8 cellular contexts compared by ENCODE assay signal in genomic region chr2:206084468-206084869, GRCh38. TPM values are rescaled to one million over a fixed set of nuclear protein-coding genes. Genes with fewer than 3 reads are reported as not detected.
A peak's percentile ranks its signal among the peaks of the same experiment; 100 is the strongest.
DNase-seq lines count a peak whose midpoint lies in the region; ATAC-seq and TF ChIP-seq lines count a peak whose summit lies in the region.

No MANE protein-coding gene starts in this region.

- H3K27me3 ChIP-seq in suprapubic skin = no peaks in the 10 kb centered on the region

- CTCF ChIA-PET in activated CD4-positive, alpha-beta memory T cell treated with anti-CD3 and anti-CD28 coated beads for 36 hours (lab: Charles Lee) = interaction anchor here (0.6 kb wide), 1 partner anchor 270 kb away, joined by 4 read pairs; no protein-coding TSS in a partner anchor

- H3K4me1 Mint-ChIP-seq in activated CD4-positive, alpha-beta memory T cell treated with anti-CD3 and anti-CD28 coated beads for 36 hours (ENCODE audit: low read depth) = peaks cover 20% of the 10 kb centered on the region
- H3K4me1 Mint-ChIP-seq in mesothelial cell of epicardium = peaks cover 22% of the 10 kb centered on the region

- ATAC-seq in esophagus mucosa (peak; percentile 21), GM19324 (IDR thresholded peaks at IDR 0.05; ENCODE audit: low FRiP score, unreplicated experiment) (no peak)

- DNase-seq in activated naive CD4-positive, alpha-beta T cell treated with Interleukin-2 at 50 U/mL for 16 hours = peak; percentile 12
- no peak for DNase-seq in activated naive CD4-positive, alpha-beta T cell treated with anti-CD3 and anti-CD28 coated beads, Interleukin-2, amount 50 U/mL, for 16 hours
- peak; percentile 43 for DNase-seq in NCI-H2029 treated with DMSO at 0.1 percent for 48 hours (lab: John Stamatoyannopoulos, UW)
- peak; percentile 41 for DNase-seq in activated CD4-positive, alpha-beta memory T cell treated with anti-CD3 and anti-CD28 coated beads for 36 hours
- peak in 1 of 2 experiments; percentile 47 for DNase-seq in mesothelial cell of epicardium (ENCODE audit: low spot score in 2 of 2, unreplicated experiment in 2 of 2)
- DNase-seq in suprapubic skin (ENCODE audit: low spot score in 2 of 2) = peak; percentile 79 to 80

- H3K27ac ChIP-seq in suprapubic skin = peak overlapping the region; percentile 100

- no peaks in the 10 kb centered on the region for H3K9me3 Mint-ChIP-seq in activated CD4-positive, alpha-beta memory T cell treated with anti-CD3 and anti-CD28 coated beads for 36 hours
- H3K9me3 Mint-ChIP-seq in mesothelial cell of epicardium = no peaks in the 10 kb centered on the region

- TF ChIP-seq CTCF in mesothelial cell of epicardium (IDR thresholded peaks at IDR 0.05; ENCODE audit: unreplicated experiment) (no peak), suprapubic skin (IDR thresholded peaks at IDR 0.05) (no peak)

- no peaks in the 10 kb centered on the region for H3K36me3 ChIP-seq in suprapubic skin

- under 1% methylated on average over 10 of the region's 10 CpGs for WGBS in suprapubic skin

- H3K36me3 Mint-ChIP-seq in activated CD4-positive, alpha-beta memory T cell treated with anti-CD3 and anti-CD28 coated beads for 36 hours = peaks cover 9% of the 10 kb centered on the region
- peaks cover 3% of the 10 kb centered on the region for H3K36me3 Mint-ChIP-seq in mesothelial cell of epicardium

- H3K4me3 Mint-ChIP-seq in activated CD4-positive, alpha-beta memory T cell treated with anti-CD3 and anti-CD28 coated beads for 36 hours = peak overlapping the region; percentile 97
- peak overlapping the region; percentile 95 for H3K4me3 Mint-ChIP-seq in mesothelial cell of epicardium

- intact Hi-C loops in activated CD4-positive, alpha-beta memory T cell treated with anti-CD3 and anti-CD28 coated beads for 36 hours (cut with micrococcal nuclease) = loop anchor here (10.0 kb wide), 2 partner anchors 1440 to 1540 kb away; partner anchors contain the start of genes CREB1 and METTL21A

- H3K27me3 Mint-ChIP-seq in activated CD4-positive, alpha-beta memory T cell treated with anti-CD3 and anti-CD28 coated beads for 36 hours = no peaks in the 10 kb centered on the region
- H3K27me3 Mint-ChIP-seq in mesothelial cell of epicardium (ENCODE audit: low read depth) = no peaks in the 10 kb centered on the region

- H3K4me1 ChIP-seq in suprapubic skin = peaks cover 24% of the 10 kb centered on the region

- peak overlapping the region; percentile 94 for H3K27ac Mint-ChIP-seq in activated CD4-positive, alpha-beta memory T cell treated with anti-CD3 and anti-CD28 coated beads for 36 hours
- H3K27ac Mint-ChIP-seq in mesothelial cell of epicardium = peak overlapping the region; percentile 99

- H3K4me3 ChIP-seq in suprapubic skin = peak overlapping the region; percentile 94

- TF ChIP-seq EP300 in suprapubic skin (IDR thresholded peaks at IDR 0.05) = no peak

- H3K9me3 ChIP-seq in suprapubic skin = no peaks in the 10 kb centered on the region

- POLR2A ChIA-PET in activated CD4-positive, alpha-beta memory T cell treated with anti-CD3 and anti-CD28 coated beads for 36 hours (lab: Charles Lee) = no interaction called here

- peak in 1 of 2 donors; percentile 38 for TF ChIP-seq POLR2A in suprapubic skin (IDR thresholded peaks at IDR 0.05)

RNA-seq across cellular contexts. Expression of gene INO80D, which starts 1.5 kb away (rescaled TPM):
- total RNA-seq in activated CD4-positive, alpha-beta memory T cell treated with anti-CD3 and anti-CD28 coated beads for 36 hours = 10 to 100 TPM; 14.5 to 15.3 TPM
- 18.8 TPM for total RNA-seq in esophagus mucosa
- total RNA-seq in mesothelial cell of epicardium = 21.4 to 23.1 TPM (median 21.7 TPM) in 3 replicates
- 10 to 100 TPM; 24.2 to 51.4 (median 32.5) TPM for total RNA-seq in suprapubic skin
